Comparison of ENCODE assay signal across 11 cellular contexts in the genomic region with DNA sequence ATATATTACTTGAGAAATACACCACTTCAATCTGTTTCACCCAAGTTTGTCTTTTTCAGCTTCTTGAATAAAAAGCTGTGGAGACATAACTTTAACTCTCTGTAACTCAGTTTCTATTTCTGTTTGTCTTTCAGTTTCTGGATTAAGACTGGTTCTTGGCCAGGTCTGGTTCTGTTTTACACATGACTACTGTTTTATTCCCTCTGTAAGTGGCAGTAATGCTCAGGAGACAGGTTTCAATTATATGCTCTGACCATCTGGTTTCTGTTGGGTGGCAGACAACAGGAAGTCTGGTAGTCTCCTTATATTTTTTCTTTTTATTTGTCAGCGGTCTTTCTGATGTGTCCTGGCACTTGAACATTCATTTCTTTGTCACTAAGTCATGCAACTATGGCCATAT.
DNase-seq lines count a peak whose midpoint lies in the region; ATAC-seq lines count a peak whose summit lies in the region.
"Had no signal": no experiment of that assay in that cellular context is flagged by ENCODE, and none has a peak within 500 bp of the region (broad histone marks: within the 10 kb centered on the region; RNA-seq: fewer than 3 reads in every experiment).

No MANE protein-coding gene starts in this region.

- DNase-seq in left colon (no peak), anterior cingulate cortex (lab: John Stamatoyannopoulos, UW) (no peak), left ventricle myocardium superior (no peak)
- DNase-seq in activated naive CD4-positive, alpha-beta T cell treated with Interleukin-2 at 50 U/mL for 16 hours = no peak
- DNase-seq: activated naive CD4-positive, alpha-beta T cell; naive thymus-derived CD4-positive, alpha-beta T cell; sigmoid colon; T-cell had no signal

- ATAC-seq in GM19025 (IDR thresholded peaks at IDR 0.05; ENCODE audit: low read depth, unreplicated experiment) (peak; percentile 62), GM21528 (IDR thresholded peaks at IDR 0.05; ENCODE audit: low FRiP score, unreplicated experiment) (peak; percentile 93), HG03103 (IDR thresholded peaks at IDR 0.05; ENCODE audit: low read depth, unreplicated experiment) (peak; percentile 69), left colon (peak; percentile 27), left ventricle myocardium superior (no peak)
- ATAC-seq: naive thymus-derived CD4-positive, alpha-beta T cell; T-cell had no signal

- intact Hi-C loops in left colon (cut with DNase I, micrococcal nuclease) (no loop called here), left ventricle myocardium superior (cut with micrococcal nuclease) (no loop called here)
